In genomic region chr12:122312926-122313325, GRCh38 we compare ENCODE assay signal across 18 cellular contexts.
"Had no signal": no experiment of that assay in that cellular context is flagged by ENCODE, and none has a peak within 500 bp of the region (broad histone marks: within the 10 kb centered on the region; RNA-seq: fewer than 3 reads in every experiment).

No MANE protein-coding gene starts in this region.

- H3K27me3 ChIP-seq: breast epithelium, esophagus squamous epithelium, left lung, uterus had no signal

- H3K36me3 Mint-ChIP-seq: activated naive CD4-positive, alpha-beta T cell treated with anti-CD3 and anti-CD28 coated beads, Interleukin-2, amount 50 U/mL, for 72 hours had no signal

- H3K4me3 ChIP-seq: breast epithelium, esophagus squamous epithelium, left lung, mucosa of descending colon, thoracic aorta, uterus had no signal

- DNase-seq: activated CD4-positive, alpha-beta T cell treated with anti-CD3 and anti-CD28 coated beads for 48 hours; activated effector memory CD4-positive, alpha-beta T cell treated with anti-CD3 and anti-CD28 coated beads, Interleukin-2, amount 50 U/mL, for 16 hours; activated T-cell treated with anti-CD3 and anti-CD28 coated beads, Interleukin-2, amount 50 U/mL, for 24 hours; amniotic stem cell; esophagus squamous epithelium; foreskin fibroblast; head of caudate nucleus; left lung; mucosa of descending colon; stimulated activated CD4-positive, alpha-beta T cell treated with anti-CD3 and anti-CD28 coated beads, Interleukin-4, amount 100 ng/mL, for 24 hours; stimulated activated naive CD8-positive, alpha-beta T cell treated with anti-CD3 and anti-CD28 coated beads, Interleukin-15, amount 100 ng/mL, for 72 hours; T-cell; uterus; WERI-Rb-1 had no signal

- H3K27me3 Mint-ChIP-seq: activated T-cell treated with anti-CD3 and anti-CD28 coated beads, Interleukin-2, amount 50 U/mL, for 24 hours; natural killer cell treated with Interleukin-12 subunit alpha and Interleukin-12 subunit beta and Interleukin-15 and Interleukin-18, amount 100 ng/mL, for 72 hours; stimulated activated naive CD8-positive, alpha-beta T cell treated with anti-CD3 and anti-CD28 coated beads, Interleukin-15, amount 100 ng/mL, for 72 hours; T-cell had no signal

- H3K9me3 ChIP-seq: breast epithelium, esophagus squamous epithelium, left lung, mucosa of descending colon, thoracic aorta, uterus had no signal

- H3K4me1 ChIP-seq: breast epithelium, esophagus squamous epithelium, left lung, uterus had no signal

- H3K36me3 ChIP-seq: breast epithelium, uterus had no signal

- H3K4me3 Mint-ChIP-seq: activated T-cell treated with anti-CD3 and anti-CD28 coated beads, Interleukin-2, amount 50 U/mL, for 24 hours; natural killer cell treated with Interleukin-12 subunit alpha and Interleukin-12 subunit beta and Interleukin-15 and Interleukin-18, amount 100 ng/mL, for 72 hours; stimulated activated naive CD8-positive, alpha-beta T cell treated with anti-CD3 and anti-CD28 coated beads, Interleukin-15, amount 100 ng/mL, for 72 hours; T-cell had no signal

- ATAC-seq: activated naive CD4-positive, alpha-beta T cell treated with anti-CD3 and anti-CD28 coated beads, Interleukin-2, amount 50 U/mL, for 72 hours; left lung; mucosa of descending colon; natural killer cell treated with Interleukin-12 subunit alpha and Interleukin-12 subunit beta and Interleukin-15 and Interleukin-18, amount 100 ng/mL, for 72 hours; stimulated activated naive CD8-positive, alpha-beta T cell treated with anti-CD3 and anti-CD28 coated beads, Interleukin-15, amount 100 ng/mL, for 72 hours; T-cell had no signal

- H3K27ac ChIP-seq: breast epithelium, esophagus squamous epithelium, left lung, thoracic aorta, uterus, WERI-Rb-1 had no signal

- H3K27ac Mint-ChIP-seq: natural killer cell treated with Interleukin-12 subunit alpha and Interleukin-12 subunit beta and Interleukin-15 and Interleukin-18, amount 100 ng/mL, for 72 hours; T-cell had no signal

- H3K4me1 Mint-ChIP-seq: stimulated activated naive CD8-positive, alpha-beta T cell treated with anti-CD3 and anti-CD28 coated beads, Interleukin-15, amount 100 ng/mL, for 72 hours; T-cell had no signal

- H3K9me3 Mint-ChIP-seq: activated naive CD4-positive, alpha-beta T cell treated with anti-CD3 and anti-CD28 coated beads, Interleukin-2, amount 50 U/mL, for 72 hours; activated T-cell treated with anti-CD3 and anti-CD28 coated beads, Interleukin-2, amount 50 U/mL, for 24 hours; natural killer cell treated with Interleukin-12 subunit alpha and Interleukin-12 subunit beta and Interleukin-15 and Interleukin-18, amount 100 ng/mL, for 72 hours; stimulated activated naive CD8-positive, alpha-beta T cell treated with anti-CD3 and anti-CD28 coated beads, Interleukin-15, amount 100 ng/mL, for 72 hours; T-cell had no signal
